ENCODE assay signal across 1 cellular context in the genomic region with DNA sequence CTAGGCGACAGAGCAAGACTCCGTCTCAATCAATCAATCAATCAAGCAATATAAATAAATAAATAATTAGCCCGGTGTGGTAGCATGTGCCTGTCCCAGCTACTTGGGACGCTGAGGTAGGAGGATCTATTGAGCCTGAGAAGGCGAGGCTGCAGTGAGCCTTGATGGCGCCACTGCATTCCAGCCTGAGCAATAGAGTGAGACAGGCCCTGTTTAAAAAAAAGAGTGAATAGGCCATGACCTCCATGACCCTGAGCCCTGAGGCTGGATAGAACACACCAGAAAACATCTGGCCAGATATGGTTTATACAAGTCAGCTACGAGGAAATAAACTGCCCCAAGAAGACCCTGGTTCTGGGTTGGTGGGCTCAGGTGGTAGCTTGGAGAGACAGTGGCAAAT.
TF ChIP-seq lines count a peak whose summit lies in the region.

No MANE protein-coding gene starts in this region.

TF ChIP-seq in K562, 482 proteins besides CTCF, POLR2A, EP300 and RAD21 (continues in another document):
- TF ChIP-seq HMG20A (CRISPR knock-in tag; conservative IDR thresholded peaks at IDR 0.05) (no peak), ESRRA (IDR thresholded peaks at IDR 0.05; ENCODE audit: borderline replicate concordance, low read depth) (0 out of 2 replicates have a peak, but pooled peaks have one; percentile 14), MCM7 (IDR thresholded peaks at IDR 0.05) (no peak), TEAD1 (CRISPR knock-in tag; IDR thresholded peaks at IDR 0.05) (0 out of 4 replicates have a peak, but pooled peaks have one; percentile 13 to 37), RBM22 (IDR thresholded peaks at IDR 0.05; ENCODE audit: low read depth, low read length, poor library complexity, severe bottlenecking) (no peak), STAG1 (CRISPR knock-in tag; IDR thresholded peaks at IDR 0.05; ENCODE audit: borderline replicate concordance) (no peak), ZNF347 (CRISPR knock-in tag; IDR thresholded peaks at IDR 0.05; ENCODE audit: low read depth) (no peak), KAT7 (CRISPR knock-in tag; IDR thresholded peaks at IDR 0.05; ENCODE audit: borderline replicate concordance) (0 out of 2 replicates have a peak, but pooled peaks have one; percentile 42), SMC3 (conservative IDR thresholded peaks at IDR 0.05; ENCODE audit: insufficient read depth, low read depth, low read length) (no peak), NR2C2 (CRISPR knock-in tag; IDR thresholded peaks at IDR 0.05) (no peak), NR2C2 (tag; IDR thresholded peaks at IDR 0.05) (peak; percentile 39; the same call in 1 of the 2 replicates), HCFC1 (IDR thresholded peaks at IDR 0.05; ENCODE audit: low read depth, low read length) (no peak), HNRNPLL (IDR thresholded peaks at IDR 0.05; ENCODE audit: low read depth, low read length, poor library complexity, severe bottlenecking) (no peak), MAFF (IDR thresholded peaks at IDR 0.05; ENCODE audit: low read length) (no peak), TEAD4 (IDR thresholded peaks at IDR 0.05; ENCODE audit: low read length) (peak; percentile 44; the same call in 1 of the 2 replicates), TEAD4 (CRISPR knock-in tag; IDR thresholded peaks at IDR 0.05; ENCODE audit: borderline replicate concordance) (no peak), SMARCB1 (IDR thresholded peaks at IDR 0.05; ENCODE audit: insufficient read length, low read depth) (no peak), HNRNPK (IDR thresholded peaks at IDR 0.05; ENCODE audit: low read depth, low read length, poor library complexity, severe bottlenecking) (no peak), ZNF174 (CRISPR knock-in tag; IDR thresholded peaks at IDR 0.05) (no peak), ZNF384 (IDR thresholded peaks at IDR 0.05; ENCODE audit: low read depth, low read length) (peak; percentile 76), ZNF12 (CRISPR knock-in tag; IDR thresholded peaks at IDR 0.05) (0 out of 2 replicates have a peak, but pooled peaks have one; percentile 62)
- TF ChIP-seq, protein P1, sequence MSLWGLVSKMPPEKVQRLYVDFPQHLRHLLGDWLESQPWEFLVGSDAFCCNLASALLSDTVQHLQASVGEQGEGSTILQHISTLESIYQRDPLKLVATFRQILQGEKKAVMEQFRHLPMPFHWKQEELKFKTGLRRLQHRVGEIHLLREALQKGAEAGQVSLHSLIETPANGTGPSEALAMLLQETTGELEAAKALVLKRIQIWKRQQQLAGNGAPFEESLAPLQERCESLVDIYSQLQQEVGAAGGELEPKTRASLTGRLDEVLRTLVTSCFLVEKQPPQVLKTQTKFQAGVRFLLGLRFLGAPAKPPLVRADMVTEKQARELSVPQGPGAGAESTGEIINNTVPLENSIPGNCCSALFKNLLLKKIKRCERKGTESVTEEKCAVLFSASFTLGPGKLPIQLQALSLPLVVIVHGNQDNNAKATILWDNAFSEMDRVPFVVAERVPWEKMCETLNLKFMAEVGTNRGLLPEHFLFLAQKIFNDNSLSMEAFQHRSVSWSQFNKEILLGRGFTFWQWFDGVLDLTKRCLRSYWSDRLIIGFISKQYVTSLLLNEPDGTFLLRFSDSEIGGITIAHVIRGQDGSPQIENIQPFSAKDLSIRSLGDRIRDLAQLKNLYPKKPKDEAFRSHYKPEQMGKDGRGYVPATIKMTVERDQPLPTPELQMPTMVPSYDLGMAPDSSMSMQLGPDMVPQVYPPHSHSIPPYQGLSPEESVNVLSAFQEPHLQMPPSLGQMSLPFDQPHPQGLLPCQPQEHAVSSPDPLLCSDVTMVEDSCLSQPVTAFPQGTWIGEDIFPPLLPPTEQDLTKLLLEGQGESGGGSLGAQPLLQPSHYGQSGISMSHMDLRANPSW (CRISPR knock-in tag; IDR thresholded peaks at IDR 0.05): no peak
- TF ChIP-seq, protein P2, sequence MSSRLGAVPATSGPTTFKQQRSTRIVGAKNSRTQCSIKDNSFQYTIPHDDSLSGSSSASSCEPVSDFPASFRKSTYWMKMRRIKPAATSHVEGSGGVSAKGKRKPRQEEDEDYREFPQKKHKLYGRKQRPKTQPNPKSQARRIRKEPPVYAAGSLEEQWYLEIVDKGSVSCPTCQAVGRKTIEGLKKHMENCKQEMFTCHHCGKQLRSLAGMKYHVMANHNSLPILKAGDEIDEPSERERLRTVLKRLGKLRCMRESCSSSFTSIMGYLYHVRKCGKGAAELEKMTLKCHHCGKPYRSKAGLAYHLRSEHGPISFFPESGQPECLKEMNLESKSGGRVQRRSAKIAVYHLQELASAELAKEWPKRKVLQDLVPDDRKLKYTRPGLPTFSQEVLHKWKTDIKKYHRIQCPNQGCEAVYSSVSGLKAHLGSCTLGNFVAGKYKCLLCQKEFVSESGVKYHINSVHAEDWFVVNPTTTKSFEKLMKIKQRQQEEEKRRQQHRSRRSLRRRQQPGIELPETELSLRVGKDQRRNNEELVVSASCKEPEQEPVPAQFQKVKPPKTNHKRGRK (tag; IDR thresholded peaks at IDR 0.05): no peak
- TF ChIP-seq, protein P3, sequence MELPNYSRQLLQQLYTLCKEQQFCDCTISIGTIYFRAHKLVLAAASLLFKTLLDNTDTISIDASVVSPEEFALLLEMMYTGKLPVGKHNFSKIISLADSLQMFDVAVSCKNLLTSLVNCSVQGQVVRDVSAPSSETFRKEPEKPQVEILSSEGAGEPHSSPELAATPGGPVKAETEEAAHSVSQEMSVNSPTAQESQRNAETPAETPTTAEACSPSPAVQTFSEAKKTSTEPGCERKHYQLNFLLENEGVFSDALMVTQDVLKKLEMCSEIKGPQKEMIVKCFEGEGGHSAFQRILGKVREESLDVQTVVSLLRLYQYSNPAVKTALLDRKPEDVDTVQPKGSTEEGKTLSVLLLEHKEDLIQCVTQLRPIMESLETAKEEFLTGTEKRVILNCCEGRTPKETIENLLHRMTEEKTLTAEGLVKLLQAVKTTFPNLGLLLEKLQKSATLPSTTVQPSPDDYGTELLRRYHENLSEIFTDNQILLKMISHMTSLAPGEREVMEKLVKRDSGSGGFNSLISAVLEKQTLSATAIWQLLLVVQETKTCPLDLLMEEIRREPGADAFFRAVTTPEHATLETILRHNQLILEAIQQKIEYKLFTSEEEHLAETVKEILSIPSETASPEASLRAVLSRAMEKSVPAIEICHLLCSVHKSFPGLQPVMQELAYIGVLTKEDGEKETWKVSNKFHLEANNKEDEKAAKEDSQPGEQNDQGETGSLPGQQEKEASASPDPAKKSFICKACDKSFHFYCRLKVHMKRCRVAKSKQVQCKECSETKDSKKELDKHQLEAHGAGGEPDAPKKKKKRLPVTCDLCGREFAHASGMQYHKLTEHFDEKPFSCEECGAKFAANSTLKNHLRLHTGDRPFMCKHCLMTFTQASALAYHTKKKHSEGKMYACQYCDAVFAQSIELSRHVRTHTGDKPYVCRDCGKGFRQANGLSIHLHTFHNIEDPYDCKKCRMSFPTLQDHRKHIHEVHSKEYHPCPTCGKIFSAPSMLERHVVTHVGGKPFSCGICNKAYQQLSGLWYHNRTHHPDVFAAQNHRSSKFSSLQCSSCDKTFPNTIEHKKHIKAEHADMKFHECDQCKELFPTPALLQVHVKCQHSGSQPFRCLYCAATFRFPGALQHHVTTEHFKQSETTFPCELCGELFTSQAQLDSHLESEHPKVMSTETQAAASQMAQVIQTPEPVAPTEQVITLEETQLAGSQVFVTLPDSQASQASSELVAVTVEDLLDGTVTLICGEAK (IDR thresholded peaks at IDR 0.05): no peak
- TF ChIP-seq, protein P3 (CRISPR knock-in tag; IDR thresholded peaks at IDR 0.05): no peak
- TF ChIP-seq, protein P4, sequence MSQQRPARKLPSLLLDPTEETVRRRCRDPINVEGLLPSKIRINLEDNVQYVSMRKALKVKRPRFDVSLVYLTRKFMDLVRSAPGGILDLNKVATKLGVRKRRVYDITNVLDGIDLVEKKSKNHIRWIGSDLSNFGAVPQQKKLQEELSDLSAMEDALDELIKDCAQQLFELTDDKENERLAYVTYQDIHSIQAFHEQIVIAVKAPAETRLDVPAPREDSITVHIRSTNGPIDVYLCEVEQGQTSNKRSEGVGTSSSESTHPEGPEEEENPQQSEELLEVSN (IDR thresholded peaks at IDR 0.05; ENCODE audit: borderline replicate concordance in 1 of 2, extremely low read depth in 1 of 2, insufficient read depth in 1 of 2, insufficient read length in 1 of 2, low read depth in 1 of 2, low read length in 1 of 2, poor library complexity in 1 of 2, severe bottlenecking in 1 of 2): no peak
- TF ChIP-seq, protein P5, sequence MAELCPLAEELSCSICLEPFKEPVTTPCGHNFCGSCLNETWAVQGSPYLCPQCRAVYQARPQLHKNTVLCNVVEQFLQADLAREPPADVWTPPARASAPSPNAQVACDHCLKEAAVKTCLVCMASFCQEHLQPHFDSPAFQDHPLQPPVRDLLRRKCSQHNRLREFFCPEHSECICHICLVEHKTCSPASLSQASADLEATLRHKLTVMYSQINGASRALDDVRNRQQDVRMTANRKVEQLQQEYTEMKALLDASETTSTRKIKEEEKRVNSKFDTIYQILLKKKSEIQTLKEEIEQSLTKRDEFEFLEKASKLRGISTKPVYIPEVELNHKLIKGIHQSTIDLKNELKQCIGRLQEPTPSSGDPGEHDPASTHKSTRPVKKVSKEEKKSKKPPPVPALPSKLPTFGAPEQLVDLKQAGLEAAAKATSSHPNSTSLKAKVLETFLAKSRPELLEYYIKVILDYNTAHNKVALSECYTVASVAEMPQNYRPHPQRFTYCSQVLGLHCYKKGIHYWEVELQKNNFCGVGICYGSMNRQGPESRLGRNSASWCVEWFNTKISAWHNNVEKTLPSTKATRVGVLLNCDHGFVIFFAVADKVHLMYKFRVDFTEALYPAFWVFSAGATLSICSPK (IDR thresholded peaks at IDR 0.05; ENCODE audit: borderline replicate concordance): no peak
- TF ChIP-seq, protein P6, sequence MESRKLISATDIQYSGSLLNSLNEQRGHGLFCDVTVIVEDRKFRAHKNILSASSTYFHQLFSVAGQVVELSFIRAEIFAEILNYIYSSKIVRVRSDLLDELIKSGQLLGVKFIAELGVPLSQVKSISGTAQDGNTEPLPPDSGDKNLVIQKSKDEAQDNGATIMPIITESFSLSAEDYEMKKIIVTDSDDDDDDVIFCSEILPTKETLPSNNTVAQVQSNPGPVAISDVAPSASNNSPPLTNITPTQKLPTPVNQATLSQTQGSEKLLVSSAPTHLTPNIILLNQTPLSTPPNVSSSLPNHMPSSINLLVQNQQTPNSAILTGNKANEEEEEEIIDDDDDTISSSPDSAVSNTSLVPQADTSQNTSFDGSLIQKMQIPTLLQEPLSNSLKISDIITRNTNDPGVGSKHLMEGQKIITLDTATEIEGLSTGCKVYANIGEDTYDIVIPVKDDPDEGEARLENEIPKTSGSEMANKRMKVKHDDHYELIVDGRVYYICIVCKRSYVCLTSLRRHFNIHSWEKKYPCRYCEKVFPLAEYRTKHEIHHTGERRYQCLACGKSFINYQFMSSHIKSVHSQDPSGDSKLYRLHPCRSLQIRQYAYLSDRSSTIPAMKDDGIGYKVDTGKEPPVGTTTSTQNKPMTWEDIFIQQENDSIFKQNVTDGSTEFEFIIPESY (CRISPR knock-in tag; IDR thresholded peaks at IDR 0.05): peak; percentile 91
- TF ChIP-seq, protein P7, sequence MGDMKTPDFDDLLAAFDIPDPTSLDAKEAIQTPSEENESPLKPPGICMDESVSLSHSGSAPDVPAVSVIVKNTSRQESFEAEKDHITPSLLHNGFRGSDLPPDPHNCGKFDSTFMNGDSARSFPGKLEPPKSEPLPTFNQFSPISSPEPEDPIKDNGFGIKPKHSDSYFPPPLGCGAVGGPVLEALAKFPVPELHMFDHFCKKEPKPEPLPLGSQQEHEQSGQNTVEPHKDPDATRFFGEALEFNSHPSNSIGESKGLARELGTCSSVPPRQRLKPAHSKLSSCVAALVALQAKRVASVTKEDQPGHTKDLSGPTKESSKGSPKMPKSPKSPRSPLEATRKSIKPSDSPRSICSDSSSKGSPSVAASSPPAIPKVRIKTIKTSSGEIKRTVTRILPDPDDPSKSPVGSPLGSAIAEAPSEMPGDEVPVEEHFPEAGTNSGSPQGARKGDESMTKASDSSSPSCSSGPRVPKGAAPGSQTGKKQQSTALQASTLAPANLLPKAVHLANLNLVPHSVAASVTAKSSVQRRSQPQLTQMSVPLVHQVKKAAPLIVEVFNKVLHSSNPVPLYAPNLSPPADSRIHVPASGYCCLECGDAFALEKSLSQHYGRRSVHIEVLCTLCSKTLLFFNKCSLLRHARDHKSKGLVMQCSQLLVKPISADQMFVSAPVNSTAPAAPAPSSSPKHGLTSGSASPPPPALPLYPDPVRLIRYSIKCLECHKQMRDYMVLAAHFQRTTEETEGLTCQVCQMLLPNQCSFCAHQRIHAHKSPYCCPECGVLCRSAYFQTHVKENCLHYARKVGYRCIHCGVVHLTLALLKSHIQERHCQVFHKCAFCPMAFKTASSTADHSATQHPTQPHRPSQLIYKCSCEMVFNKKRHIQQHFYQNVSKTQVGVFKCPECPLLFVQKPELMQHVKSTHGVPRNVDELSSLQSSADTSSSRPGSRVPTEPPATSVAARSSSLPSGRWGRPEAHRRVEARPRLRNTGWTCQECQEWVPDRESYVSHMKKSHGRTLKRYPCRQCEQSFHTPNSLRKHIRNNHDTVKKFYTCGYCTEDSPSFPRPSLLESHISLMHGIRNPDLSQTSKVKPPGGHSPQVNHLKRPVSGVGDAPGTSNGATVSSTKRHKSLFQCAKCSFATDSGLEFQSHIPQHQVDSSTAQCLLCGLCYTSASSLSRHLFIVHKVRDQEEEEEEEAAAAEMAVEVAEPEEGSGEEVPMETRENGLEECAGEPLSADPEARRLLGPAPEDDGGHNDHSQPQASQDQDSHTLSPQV (IDR thresholded peaks at IDR 0.05): peak; percentile 17; the same call in 1 of the 2 replicates
